24 cellular contexts compared by ENCODE assay signal in the genomic region with DNA sequence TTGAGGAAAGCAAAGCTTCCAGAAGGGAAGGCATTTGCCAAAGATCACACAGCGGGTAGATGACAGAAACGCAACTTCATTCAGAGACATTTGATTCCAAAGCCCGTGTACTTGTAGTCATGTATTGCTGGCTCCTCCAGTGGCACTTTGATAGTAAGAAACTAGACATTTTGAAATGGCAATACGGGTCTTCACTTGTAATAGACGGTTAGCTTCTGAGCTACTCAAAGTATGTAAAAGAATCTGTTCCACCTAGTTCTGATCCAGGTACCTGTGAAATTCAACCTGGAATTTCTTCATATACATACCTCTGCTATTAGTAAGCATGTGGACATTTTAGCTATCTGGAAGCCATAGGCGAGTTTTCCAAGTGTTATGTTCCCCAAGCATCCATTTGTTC.
"Had no signal": no experiment of that assay in that cellular context is flagged by ENCODE, and none has a peak within 500 bp of the region (broad histone marks: within the 10 kb centered on the region; RNA-seq: fewer than 3 reads in every experiment).

No MANE protein-coding gene starts in this region.

- H2AFZ ChIP-seq: hepatocyte, neural progenitor cell had no signal

- H3K4me1 ChIP-seq: neural progenitor cell, spleen, suprapubic skin had no signal

- H3K27me3 ChIP-seq: hepatocyte, neural progenitor cell, neutrophil, ovary, spleen, suprapubic skin, tibial artery, uterus had no signal

- H3K9ac ChIP-seq: neural progenitor cell had no signal

- FAIRE-seq: small intestine had no signal

- DNase-seq: islet precursor cell; mesendoderm; naive B cell; natural killer cell; nephron progenitor cell; occipital lobe; ovary; retina; right cardiac atrium; small intestine; spleen; stimulated activated CD4-positive, alpha-beta T cell treated with anti-CD3 and anti-CD28 coated beads, Interleukin-4, amount 100 ng/mL, for 24 hours; stimulated activated naive CD4-positive, alpha-beta T cell; tibial artery; uterus had no signal

- H3K9me3 ChIP-seq: neutrophil, ovary, spleen, suprapubic skin, thoracic aorta, tibial artery, uterus had no signal

- H3K79me2 ChIP-seq: hepatocyte had no signal

- H3K4me3 ChIP-seq: hepatocyte, lung, neural progenitor cell, ovary, spleen, suprapubic skin, thoracic aorta, tibial artery, uterus had no signal

- ATAC-seq: left lobe of liver; natural killer cell; right cardiac atrium; sciatic nerve; stimulated activated effector memory CD8-positive, alpha-beta T cell treated with anti-CD3 and anti-CD28 coated beads, Interleukin-12 subunit alpha, Interleukin-12 subunit beta, amount 100 ng/mL, for 72 hours had no signal

- H3K4me2 ChIP-seq: hepatocyte, neural progenitor cell had no signal

- H3K27ac ChIP-seq: hepatocyte, neural progenitor cell, neutrophil, ovary, spleen, suprapubic skin, uterus had no signal

- H3K36me3 ChIP-seq: neural progenitor cell, neutrophil, ovary, spleen, suprapubic skin, thoracic aorta, tibial artery, uterus had no signal
